In the genomic region with DNA sequence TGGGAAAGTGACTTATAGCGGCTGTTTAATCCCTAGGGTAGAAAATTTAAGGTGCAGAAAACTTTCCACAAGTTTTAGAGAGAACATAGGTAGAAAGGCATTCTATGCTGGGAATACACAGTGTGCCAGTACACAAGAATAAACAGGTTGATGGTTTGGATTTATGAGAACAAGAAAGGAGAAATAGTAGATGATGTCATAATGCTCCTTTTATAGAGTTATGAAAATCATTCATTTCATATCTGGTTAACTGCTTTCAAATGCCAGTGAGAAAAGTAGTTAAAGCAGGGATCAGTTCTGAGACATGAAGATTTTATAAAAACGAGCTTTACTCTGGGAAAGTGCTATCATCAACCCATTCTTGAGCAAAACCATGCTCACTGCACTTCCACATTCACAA, we compare ENCODE assay signal across 1 cellular context.
TF ChIP-seq lines count a peak whose summit lies in the region.

No MANE protein-coding gene starts in this region.

TF ChIP-seq in A549, 52 proteins besides CTCF, POLR2A, EP300 and RAD21 (continued from another document):
- TF ChIP-seq, protein P1, sequence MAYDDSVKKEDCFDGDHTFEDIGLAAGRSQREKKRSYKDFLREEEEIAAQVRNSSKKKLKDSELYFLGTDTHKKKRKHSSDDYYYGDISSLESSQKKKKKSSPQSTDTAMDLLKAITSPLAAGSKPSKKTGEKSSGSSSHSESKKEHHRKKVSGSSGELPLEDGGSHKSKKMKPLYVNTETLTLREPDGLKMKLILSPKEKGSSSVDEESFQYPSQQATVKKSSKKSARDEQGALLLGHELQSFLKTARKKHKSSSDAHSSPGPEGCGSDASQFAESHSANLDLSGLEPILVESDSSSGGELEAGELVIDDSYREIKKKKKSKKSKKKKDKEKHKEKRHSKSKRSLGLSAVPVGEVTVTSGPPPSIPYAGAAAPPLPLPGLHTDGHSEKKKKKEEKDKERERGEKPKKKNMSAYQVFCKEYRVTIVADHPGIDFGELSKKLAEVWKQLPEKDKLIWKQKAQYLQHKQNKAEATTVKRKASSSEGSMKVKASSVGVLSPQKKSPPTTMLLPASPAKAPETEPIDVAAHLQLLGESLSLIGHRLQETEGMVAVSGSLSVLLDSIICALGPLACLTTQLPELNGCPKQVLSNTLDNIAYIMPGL (CRISPR knock-in tag; IDR thresholded peaks at IDR 0.05; ENCODE audit: borderline replicate concordance): no peak
- TF ChIP-seq CEBPB (IDR thresholded peaks at IDR 0.05) (no peak), JUNB (IDR thresholded peaks at IDR 0.05) (no peak), CBX2 (IDR thresholded peaks at IDR 0.05; ENCODE audit: borderline replicate concordance, low read depth) (no peak), HEYL (CRISPR knock-in tag; IDR thresholded peaks at IDR 0.05) (no peak)
